ENCODE assay signal across 9 cellular contexts in genomic region chr1:1776672-1777393, GRCh38. TPM values are rescaled to one million over a fixed set of nuclear protein-coding genes. Genes with fewer than 3 reads are reported as not detected.
DNase-seq lines count a peak whose midpoint lies in the region; ATAC-seq and TF ChIP-seq lines count a peak whose summit lies in the region.
"Had no signal": no experiment of that assay in that cellular context is flagged by ENCODE, and none has a peak within 500 bp of the region (broad histone marks: within the 10 kb centered on the region; RNA-seq: fewer than 3 reads in every experiment).

No MANE protein-coding gene starts in this region.

- TF ChIP-seq CTCF in left lung (IDR thresholded peaks at IDR 0.05) (no peak), tibial artery (IDR thresholded peaks at IDR 0.05) (no peak)

- H3K4me1 ChIP-seq in left lung: peaks cover 31 to 71% of the 10 kb centered on the region in 2 donors
- H3K4me1 ChIP-seq in tibial artery: peaks cover 1 to 59% (median 50%) of the 10 kb centered on the region in 4 donors

- intact Hi-C loops in left lung (cut with DNase I): no loop called here
- intact Hi-C loops in tibial artery (cut with DNase I; ENCODE audit: low total_unique reads): no loop called here

- H3K36me3 ChIP-seq in left lung (peaks cover 0 to 21% of the 10 kb centered on the region in 2 donors), tibial artery (peaks cover 8 to 14% (median 13%) of the 10 kb centered on the region in 3 donors)

- peak overlapping the region; percentile 72 for H3K27ac Mint-ChIP-seq in activated naive CD8-positive, alpha-beta T cell treated with anti-CD3 and anti-CD28 coated beads for 36 hours

- no peaks in the 10 kb centered on the region for H3K27me3 Mint-ChIP-seq in activated T-cell treated with anti-CD3 and anti-CD28 coated beads, Interleukin-2, amount 50 U/mL, for 4 hours (ENCODE audit: low read depth)
- H3K27me3 Mint-ChIP-seq in activated naive CD8-positive, alpha-beta T cell treated with anti-CD3 and anti-CD28 coated beads for 36 hours: no peaks in the 10 kb centered on the region

- H3K27ac ChIP-seq in left lung (peak overlapping the region; percentile 83 to 95), tibial artery (peak overlapping the region; percentile 90 to 97)

- peak overlapping the region; percentile 69 to 97 for H3K4me3 ChIP-seq in left lung
- H3K4me3 ChIP-seq in tibial artery: peak overlapping the region; percentile 86 to 92

- H3K27me3 ChIP-seq in left lung (no peaks in the 10 kb centered on the region), tibial artery (no peaks in the 10 kb centered on the region)

- H3K36me3 Mint-ChIP-seq in activated T-cell treated with anti-CD3 and anti-CD28 coated beads, Interleukin-2, amount 50 U/mL, for 4 hours (ENCODE audit: insufficient read depth): peaks cover 4% of the 10 kb centered on the region
- H3K36me3 Mint-ChIP-seq in activated naive CD8-positive, alpha-beta T cell treated with anti-CD3 and anti-CD28 coated beads for 36 hours: peaks cover 31% of the 10 kb centered on the region

- DNase-seq in activated T-cell treated with anti-CD3 and anti-CD28 coated beads, Interleukin-2, amount 50 U/mL, for 4 hours: no peak
- no peak for DNase-seq in activated T-cell treated with anti-CD3 and anti-CD28 coated beads, Interleukin-2, amount 50 U/mL, for 48 hours
- DNase-seq in activated naive CD8-positive, alpha-beta T cell treated with anti-CD3 and anti-CD28 coated beads for 36 hours: no peak
- DNase-seq in left lung (no peak), tibial artery (no peak), NCI-H187 (lab: John Stamatoyannopoulos, UW) (no peak)
- DNase-seq: foreskin melanocyte had no signal

- no peaks in the 10 kb centered on the region for H3K9me3 Mint-ChIP-seq in activated T-cell treated with anti-CD3 and anti-CD28 coated beads, Interleukin-2, amount 50 U/mL, for 4 hours
- H3K9me3 Mint-ChIP-seq in activated naive CD8-positive, alpha-beta T cell treated with anti-CD3 and anti-CD28 coated beads for 36 hours: no peaks in the 10 kb centered on the region

- H3K9me3 ChIP-seq in left lung: no peaks in the 10 kb centered on the region
- no peaks in the 10 kb centered on the region for H3K9me3 ChIP-seq in tibial artery

- ATAC-seq in activated T-cell treated with anti-CD3 and anti-CD28 coated beads, Interleukin-2, amount 50 U/mL, for 4 hours: no peak
- ATAC-seq in left lung: no peak
- ATAC-seq in HG02623 (IDR thresholded peaks at IDR 0.05; ENCODE audit: unreplicated experiment): no peak
- ATAC-seq in GM21717 (IDR thresholded peaks at IDR 0.05; ENCODE audit: unreplicated experiment): no peak

- H3K4me3 Mint-ChIP-seq in activated T-cell treated with anti-CD3 and anti-CD28 coated beads, Interleukin-2, amount 50 U/mL, for 4 hours: peak overlapping the region; percentile 81
- peak overlapping the region; percentile 85 for H3K4me3 Mint-ChIP-seq in activated naive CD8-positive, alpha-beta T cell treated with anti-CD3 and anti-CD28 coated beads for 36 hours

- H3K4me1 Mint-ChIP-seq in activated T-cell treated with anti-CD3 and anti-CD28 coated beads, Interleukin-2, amount 50 U/mL, for 4 hours (ENCODE audit: low read depth): peaks cover 57% of the 10 kb centered on the region
- H3K4me1 Mint-ChIP-seq in activated naive CD8-positive, alpha-beta T cell treated with anti-CD3 and anti-CD28 coated beads for 36 hours: peaks cover 49% of the 10 kb centered on the region

RNA-seq across cellular contexts. Expression of gene NADK, which starts 1.4 kb away (rescaled TPM):
- total RNA-seq in activated T-cell treated with anti-CD3 and anti-CD28 coated beads, Interleukin-2, amount 50 U/mL, for 4 hours: 100 to 1,000 TPM in 2 of 3 donors, 10 to 100 TPM in 1; 98.7 to 108 (median 106) TPM
- total RNA-seq in activated naive CD8-positive, alpha-beta T cell treated with anti-CD3 and anti-CD28 coated beads for 36 hours: 10 to 100 TPM; 74.7 to 77.1 TPM
- total RNA-seq in left lung: 100 to 1,000 TPM in 1 of 2 donors, 10 to 100 TPM in 1; 82.3 to 126 TPM

RNA-seq across cellular contexts. Expression of gene CDK11A, which starts 52.7 kb away (rescaled TPM):
- total RNA-seq in activated T-cell treated with anti-CD3 and anti-CD28 coated beads, Interleukin-2, amount 50 U/mL, for 4 hours: 100 to 1,000 TPM in 2 of 3 donors, 10 to 100 TPM in 1; 90.1 to 143 (median 126) TPM
- total RNA-seq in activated naive CD8-positive, alpha-beta T cell treated with anti-CD3 and anti-CD28 coated beads for 36 hours: 10 to 100 TPM; 64.2 to 65.0 TPM
- total RNA-seq in left lung: 10 to 100 TPM; 21.1 to 43.2 TPM
